Comparison of ENCODE assay signal across 16 cellular contexts in genomic region chr3:59246719-59247401, GRCh38.
A peak's percentile ranks its signal among the peaks of the same experiment; 100 is the strongest.
DNase-seq lines count a peak whose midpoint lies in the region; ATAC-seq and TF ChIP-seq lines count a peak whose summit lies in the region.
"Had no signal": no experiment of that assay in that cellular context is flagged by ENCODE, and none has a peak within 500 bp of the region (broad histone marks: within the 10 kb centered on the region; RNA-seq: fewer than 3 reads in every experiment).

No MANE protein-coding gene starts in this region.

- no peaks in the 10 kb centered on the region for H3K27me3 Mint-ChIP-seq in chondrocyte (ENCODE audit: low read depth)

- no peak overlapping the region for H3K27ac ChIP-seq in body of pancreas
- H3K27ac ChIP-seq: prostate gland, thoracic aorta had no signal

- peaks cover 17% of the 10 kb centered on the region for H3K4me1 Mint-ChIP-seq in chondrocyte (ENCODE audit: low read depth)

- no peak for TF ChIP-seq POLR2A in body of pancreas (IDR thresholded peaks at IDR 0.05)

- H3K27ac Mint-ChIP-seq in chondrocyte (ENCODE audit: unreplicated experiment), result no peak overlapping the region

- ATAC-seq in GM18508 (IDR thresholded peaks at IDR 0.05; ENCODE audit: insufficient read depth, unreplicated experiment), result peak; percentile 47
- ATAC-seq in GM21737 (IDR thresholded peaks at IDR 0.05; ENCODE audit: unreplicated experiment), result peak; percentile 56
- ATAC-seq in HG03571 (IDR thresholded peaks at IDR 0.05; ENCODE audit: unreplicated experiment), result peak; percentile 64
- peak; percentile 26 for ATAC-seq in omental fat pad (ENCODE audit: low FRiP score)
- no peak for ATAC-seq in body of pancreas

- peaks cover 8% of the 10 kb centered on the region for H3K4me1 ChIP-seq in body of pancreas
- H3K4me1 ChIP-seq: HAP-1, prostate gland had no signal

- no peak for DNase-seq in omental fat pad (ENCODE audit: low spot score)
- no peak for DNase-seq in D341Med (ENCODE audit: low spot score)
- no peak for DNase-seq in body of pancreas
- no peak for DNase-seq in chondrocyte (ENCODE audit: low spot score)
- DNase-seq in activated CD4-positive, CD25-positive, alpha-beta regulatory T cell treated with anti-CD3 and anti-CD28 coated beads, Interleukin-2, amount 50 U/mL, for 72 hours, result no peak
- DNase-seq: activated CD4-positive, alpha-beta T cell treated with anti-CD3 and anti-CD28 coated beads, Interleukin-2, amount 50 U/mL, for 4 hours; activated naive CD4-positive, alpha-beta T cell treated with anti-CD3 and anti-CD28 coated beads, Interleukin-2, amount 50 U/mL, for 16 hours; NCI-H1694 treated with DMSO at 0.1 percent for 48 hours; SW 1271 had no signal

- no peak overlapping the region for H3K4me3 ChIP-seq in body of pancreas
- H3K4me3 ChIP-seq: dorsolateral prefrontal cortex, HAP-1, prostate gland, thoracic aorta had no signal

- peaks cover 4% of the 10 kb centered on the region for H3K9me3 Mint-ChIP-seq in chondrocyte (ENCODE audit: low read depth)

- intact Hi-C loops in body of pancreas (cut with DNase I), result no loop called here

- H3K9me3 ChIP-seq in body of pancreas, result no peaks in the 10 kb centered on the region
- H3K9me3 ChIP-seq: HAP-1, prostate gland, thoracic aorta had no signal

- 84 to 89% methylated on average over 3 of the region's 3 CpGs for WGBS in body of pancreas, 2 donors

- no peaks in the 10 kb centered on the region for H3K36me3 ChIP-seq in body of pancreas (replicated peaks in 1 of 2; ENCODE audit: insufficient read depth in 1 of 2, low read depth in 2 of 2)
- H3K36me3 ChIP-seq: HAP-1, prostate gland, thoracic aorta had no signal

- no peaks in the 10 kb centered on the region for H3K27me3 ChIP-seq in body of pancreas
- H3K27me3 ChIP-seq: dorsolateral prefrontal cortex had no signal

- no peak overlapping the region for H3K4me3 Mint-ChIP-seq in chondrocyte (ENCODE audit: unreplicated experiment)

- TF ChIP-seq CTCF in omental fat pad (IDR thresholded peaks at IDR 0.05) (no peak), body of pancreas (IDR thresholded peaks at IDR 0.05) (no peak), chondrocyte (IDR thresholded peaks at IDR 0.05) (no peak)

- no peaks in the 10 kb centered on the region for H3K36me3 Mint-ChIP-seq in chondrocyte (ENCODE audit: low read depth)
